ENCODE assay signal across 9 cellular contexts in the genomic region with DNA sequence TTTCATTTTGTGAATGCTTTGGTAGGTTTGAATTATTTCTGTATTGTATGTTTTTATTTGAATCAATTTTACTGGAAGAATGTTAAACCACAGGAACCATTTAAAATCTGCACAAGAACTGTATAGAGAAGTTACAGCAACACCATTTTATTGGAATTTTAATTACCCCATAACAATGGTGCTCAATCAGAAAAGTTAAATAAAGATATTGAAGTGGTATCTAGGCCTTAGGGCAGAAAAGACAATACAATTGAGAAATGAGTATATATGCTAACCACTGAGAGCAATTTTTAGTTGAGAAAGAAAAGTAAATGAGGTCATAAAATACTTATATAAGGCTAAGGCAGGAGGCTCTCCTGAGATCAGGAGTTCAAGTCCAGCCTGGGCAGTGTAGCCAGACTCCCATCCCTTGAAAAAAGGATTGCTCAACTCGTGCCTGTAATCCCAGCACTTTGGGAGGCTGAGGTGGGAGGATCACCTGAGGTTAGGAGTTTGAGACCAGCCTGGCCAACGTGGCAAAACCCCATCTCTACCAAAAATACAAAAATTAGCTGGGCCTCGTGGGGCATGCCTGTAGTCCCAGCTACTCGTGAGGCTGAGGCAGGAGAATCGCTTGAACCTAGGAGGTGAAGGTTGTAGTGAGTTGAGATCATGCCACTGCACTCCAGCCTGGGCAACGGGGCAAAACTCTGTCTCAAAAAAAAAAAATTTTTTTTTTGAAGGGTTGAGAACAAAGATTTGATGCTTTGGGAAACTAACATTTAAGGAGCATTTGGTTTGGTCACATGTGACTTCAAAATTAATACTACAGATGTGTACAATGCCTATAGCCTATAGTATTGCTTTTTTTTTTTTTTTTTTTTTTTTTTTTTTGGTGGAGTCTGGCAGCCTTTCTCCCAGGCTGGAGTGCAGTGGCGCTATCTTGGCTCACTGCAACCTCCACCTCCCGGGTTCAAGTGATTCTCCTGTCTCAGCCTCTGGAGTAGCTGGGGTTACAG. TPM values are rescaled to one million over a fixed set of nuclear protein-coding genes. Genes with fewer than 3 reads are reported as not detected.
DNase-seq lines count a peak whose midpoint lies in the region; ATAC-seq, FAIRE-seq and TF ChIP-seq lines count a peak whose summit lies in the region.
"Had no signal": no experiment of that assay in that cellular context is flagged by ENCODE, and none has a peak within 500 bp of the region (broad histone marks: within the 10 kb centered on the region; RNA-seq: fewer than 3 reads in every experiment).

No MANE protein-coding gene starts in this region.

- DNase-seq in MCF 10A (ENCODE audit: unreplicated experiment), result no peak
- no peak for DNase-seq in breast epithelium (ENCODE audit: low spot score in 2 of 2)
- DNase-seq in T-cell, result no peak
- no peak for DNase-seq in epithelial cell of prostate (ENCODE audit: low read depth, low spot score)
- no peak for DNase-seq in substantia nigra (lab: John Stamatoyannopoulos, UW)
- no peak for DNase-seq in GM12891 (ENCODE audit: insufficient read length, low spot score)
- no peak for DNase-seq in MV-4-11 (lab: John Stamatoyannopoulos, UW)
- DNase-seq: dermis blood vessel endothelial cell had no signal

- POLR2A ChIA-PET in MCF 10A (lab: Yijun Ruan, JAX) (interaction anchor here (0.7 to 1.0 kb wide), 5 partner anchors 41 to 514 kb away, joined by 3 read pairs; no protein-coding TSS in a partner anchor), T-cell (lab: Charles Lee) (interaction anchor here in 1 of 2 donors (0.7 kb wide), 2 partner anchors 77 to 84 kb away, joined by 3 to 5 read pairs; no protein-coding TSS in a partner anchor)

- H3K36me3 ChIP-seq in breast epithelium, result no peaks in the 10 kb centered on the region

- no peak overlapping the region for H3K27ac ChIP-seq in breast epithelium
- H3K27ac ChIP-seq in epithelial cell of prostate, result peak overlapping the region; percentile 96
- H3K27ac ChIP-seq in substantia nigra (ENCODE audit: low read depth, low read length, poor library complexity, severe bottlenecking), result peak overlapping the region; percentile 8

- no peaks in the 10 kb centered on the region for H3K27me3 Mint-ChIP-seq in MCF 10A (ENCODE audit: insufficient read depth, unreplicated experiment)
- no peaks in the 10 kb centered on the region for H3K27me3 Mint-ChIP-seq in T-cell

- ATAC-seq in T-cell (replicated peaks in 1 of 4), result no peak
- no peak for ATAC-seq in GM21447 (IDR thresholded peaks at IDR 0.05; ENCODE audit: unreplicated experiment)

- TSS peak; percentile 31 for BruUV-seq in MCF 10A (replicated peaks; lab: Mats Ljungman, UMichigan)

- CTCF ChIA-PET in MCF 10A (lab: Yijun Ruan, JAX) (no interaction called here), T-cell (lab: Charles Lee) (no interaction called here)

- no peak for TF ChIP-seq POLR2A in breast epithelium (IDR thresholded peaks at IDR 0.05)
- no peak for TF ChIP-seq POLR2A in GM12891 (IDR thresholded peaks at IDR 0.05; ENCODE audit: low read depth, low read length)

- H3K27me3 ChIP-seq in breast epithelium, result no peaks in the 10 kb centered on the region

- H3K4me3 ChIP-seq in breast epithelium, result no peak overlapping the region

- TF ChIP-seq CTCF in MCF 10A (IDR thresholded peaks at IDR 0.05; ENCODE audit: unreplicated experiment) (no peak), breast epithelium (IDR thresholded peaks at IDR 0.05) (no peak)

- H3K4me3 Mint-ChIP-seq in MCF 10A (ENCODE audit: unreplicated experiment) (no peak overlapping the region), T-cell (peak overlapping the region; percentile 59 to 92 (median 90))

- H3K9me3 ChIP-seq in breast epithelium, result no peaks in the 10 kb centered on the region

- H3K27ac Mint-ChIP-seq in MCF 10A (ENCODE audit: low read depth, unreplicated experiment), result peak overlapping the region; percentile 64
- H3K27ac Mint-ChIP-seq in T-cell, result peak overlapping the region; percentile 91 to 94

- H3K4me1 Mint-ChIP-seq in MCF 10A (ENCODE audit: insufficient read depth, unreplicated experiment), result peaks cover 13% of the 10 kb centered on the region
- peaks cover 56 to 62% (median 56%) of the 10 kb centered on the region in 3 donors for H3K4me1 Mint-ChIP-seq in T-cell

- no peaks in the 10 kb centered on the region for H3K4me1 ChIP-seq in breast epithelium

- FAIRE-seq in GM12891 (lab: Jason Lieb, UNC), result no peak

- H3K36me3 Mint-ChIP-seq in MCF 10A (ENCODE audit: insufficient read depth, unreplicated experiment) (peaks cover 4% of the 10 kb centered on the region), T-cell (peaks cover 5% of the 10 kb centered on the region)

- intact Hi-C loops in MCF 10A (cut with micrococcal nuclease) (no loop called here), breast epithelium (cut with DNase I; ENCODE audit: low total_unique reads) (no loop called here)

- H3K9me3 Mint-ChIP-seq in MCF 10A (ENCODE audit: unreplicated experiment), result no peaks in the 10 kb centered on the region
- no peaks in the 10 kb centered on the region for H3K9me3 Mint-ChIP-seq in T-cell

TF ChIP-seq in GM12891, 5 proteins besides CTCF, POLR2A, EP300 and RAD21:
- TF ChIP-seq POLR2AphosphoS5 (IDR thresholded peaks at IDR 0.05; ENCODE audit: low read depth, low read length), result no peak
- no peak for TF ChIP-seq SPI1 (IDR thresholded peaks at IDR 0.05; ENCODE audit: low read depth, low read length)
- no peak for TF ChIP-seq POU2F2 (IDR thresholded peaks at IDR 0.05; ENCODE audit: low read depth, low read length)
- no peak for TF ChIP-seq TAF1 (IDR thresholded peaks at IDR 0.05; ENCODE audit: low read depth, low read length)
- no peak for TF ChIP-seq PAX5 (IDR thresholded peaks at IDR 0.05; ENCODE audit: insufficient read depth, low read length, severe bottlenecking)

RNA-seq across cellular contexts. Expression of gene FOXN2, which starts 2.6 kb away (rescaled TPM):
- total RNA-seq in MCF 10A (2022) (24.4 and 29.3 TPM in 2 replicates), breast epithelium (10 to 100 TPM; 25.6 to 66.2 (median 26.3) TPM), T-cell (10 to 100 TPM; 43.4 to 54.8 (median 49.7) TPM)
- 5.0 TPM for polyA plus RNA-seq in GM12891 (2012; ENCODE audit: low read depth, missing spikeins)

Comparison
In these comparisons a context has a peak if more than half of its experiments do, and no peak if none do; other contexts are left out.
1. H3K27ac ChIP-seq: peak in epithelial cell of prostate (single experiment) and substantia nigra (single experiment); none in breast epithelium (0 of 2).